ENCODE assay signal across 14 cellular contexts in the genomic region with DNA sequence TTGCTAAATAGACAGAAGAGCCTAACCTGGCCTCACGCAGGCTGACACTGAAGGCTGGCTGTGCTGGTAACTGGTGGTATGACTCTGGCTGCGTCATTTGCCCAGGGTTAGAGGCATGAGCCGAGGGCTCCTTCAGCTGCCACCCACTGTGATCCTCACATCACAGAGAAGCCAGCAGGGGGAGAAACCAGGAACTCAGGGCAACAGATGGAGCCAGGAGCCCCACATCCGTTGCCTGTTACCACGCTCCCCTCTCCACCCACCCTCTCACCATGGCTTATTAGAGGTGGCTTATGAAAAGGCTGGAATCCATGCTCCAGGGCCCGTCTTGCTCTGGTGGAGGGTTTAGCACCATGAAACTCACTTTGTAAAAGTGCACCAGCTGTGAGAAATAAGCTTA.
DNase-seq lines count a peak whose midpoint lies in the region; ATAC-seq, FAIRE-seq and TF ChIP-seq lines count a peak whose summit lies in the region.
"Had no signal": no experiment of that assay in that cellular context is flagged by ENCODE, and none has a peak within 500 bp of the region (broad histone marks: within the 10 kb centered on the region; RNA-seq: fewer than 3 reads in every experiment).

No MANE protein-coding gene starts in this region.

- H3K4me3 Mint-ChIP-seq in neural progenitor cell (no peak overlapping the region), CD14-positive monocyte (no peak overlapping the region)
- H3K4me3 Mint-ChIP-seq: T-helper 1 cell treated with Interleukin-12 subunit alpha and Interleukin-12 subunit beta and Interleukin-4 antibody, amounts not matched to agents 30 μg/mL and 1 μg/mL, for 36 hours had no signal

- no peak for TF ChIP-seq POLR2A in K562 (conservative IDR thresholded peaks at IDR 0.05)

- H3K9me3 ChIP-seq in MG63 (no peaks in the 10 kb centered on the region), K562 (replicated peaks; ENCODE audit: control insufficient read depth, insufficient read depth, low read depth, low read length) (no peaks in the 10 kb centered on the region), neural progenitor cell (ENCODE audit: low read depth) (no peaks in the 10 kb centered on the region)
- H3K9me3 ChIP-seq: transverse colon had no signal

- no peak overlapping the region for H3K27ac Mint-ChIP-seq in neural progenitor cell
- H3K27ac Mint-ChIP-seq in CD14-positive monocyte, result no peak overlapping the region
- H3K27ac Mint-ChIP-seq: T-helper 1 cell treated with Interleukin-12 subunit alpha and Interleukin-12 subunit beta and Interleukin-4 antibody, amounts not matched to agents 30 μg/mL and 1 μg/mL, for 36 hours had no signal

- H3K36me3 ChIP-seq in MG63, result no peaks in the 10 kb centered on the region
- no peaks in the 10 kb centered on the region for H3K36me3 ChIP-seq in K562 (ENCODE audit: control insufficient read depth, insufficient read depth, low read length)
- no peaks in the 10 kb centered on the region for H3K36me3 ChIP-seq in neural progenitor cell
- H3K36me3 ChIP-seq: transverse colon had no signal

- in situ Hi-C loops in K562 (cut with MboI), result no loop called here

- CTCF ChIA-PET in K562 (lab: Yijun Ruan, JAX; ENCODE audit: low intra/inter-chr PET ratio), result no interaction called here

- TF ChIP-seq EP300 in K562 (IDR thresholded peaks at IDR 0.05; ENCODE audit: low read length), result no peak

- peak; percentile 37 for DNase-seq in GM03348 (ENCODE audit: low spot score)
- DNase-seq in MG63, result peak; percentile 17
- peak; percentile 13 to 50 (median 25) for DNase-seq in K562 (ENCODE audit: extremely low read depth in 1 of 4, low spot score in 3 of 4)
- DNase-seq in neural progenitor cell (ENCODE audit: low spot score), result peak; percentile 76
- DNase-seq in COLO668 (lab: John Stamatoyannopoulos, UW; ENCODE audit: unreplicated experiment), result no peak
- DNase-seq in T1000 (lab: John Stamatoyannopoulos, UW), result no peak
- no peak for DNase-seq in CD14-positive monocyte (ENCODE audit: low spot score)
- DNase-seq in RCC 7860 (ENCODE audit: low spot score), result no peak
- DNase-seq: NCI-H1436; stimulated activated CD4-positive, alpha-beta T cell treated with anti-CD3 and anti-CD28 coated beads, Interleukin-4, amount 100 ng/mL, for 24 hours; transverse colon had no signal

- intact Hi-C loops in K562 (cut with micrococcal nuclease), result no loop called here
- intact Hi-C loops in CD14-positive monocyte (cut with micrococcal nuclease), result no loop called here

- no TSS peak for BruUV-seq in K562 (replicated peaks; lab: Mats Ljungman, UMichigan)

- H2AFZ ChIP-seq in K562 (ENCODE audit: low read depth, low read length) (no peak overlapping the region), neural progenitor cell (replicated peaks) (no peak overlapping the region)

- POLR2A ChIA-PET in K562 (lab: Yijun Ruan, JAX), result no interaction called here

- no peaks in the 10 kb centered on the region for H3K79me2 ChIP-seq in K562 (ENCODE audit: control insufficient read depth, insufficient read depth, low read length)
- no peaks in the 10 kb centered on the region for H3K79me2 ChIP-seq in neural progenitor cell (ENCODE audit: low read depth)

- H3K4me3 ChIP-seq in MG63 (no peak overlapping the region), K562 (no peak overlapping the region), neural progenitor cell (no peak overlapping the region)
- H3K4me3 ChIP-seq: transverse colon had no signal

- H3K9ac ChIP-seq in K562 (ENCODE audit: insufficient read depth in 1 of 2, low read depth in 2 of 2, low read length in 2 of 2), result no peak overlapping the region
- H3K9ac ChIP-seq in neural progenitor cell, result no peak overlapping the region

- no peak for TF ChIP-seq RAD21 in K562 (CRISPR knock-in tag; conservative IDR thresholded peaks at IDR 0.05 in 1 of 2, IDR thresholded peaks at IDR 0.05 in 1 of 2)

- H3K4me1 Mint-ChIP-seq in neural progenitor cell (peaks cover 40% of the 10 kb centered on the region), CD14-positive monocyte (no peaks in the 10 kb centered on the region)

- no peak overlapping the region for H3K4me2 ChIP-seq in K562 (ENCODE audit: insufficient read depth, low read length)
- H3K4me2 ChIP-seq in neural progenitor cell, result peak overlapping the region; percentile 43

- H3K27me3 ChIP-seq in MG63 (no peaks in the 10 kb centered on the region), K562 (ENCODE audit: control insufficient read depth in 2 of 2, insufficient read depth in 2 of 2, low read length in 2 of 2) (peaks cover 42 to 65% of the 10 kb centered on the region in 2 experiments), neural progenitor cell (no peaks in the 10 kb centered on the region)
- H3K27me3 ChIP-seq: transverse colon had no signal

- 1% methylated on average over 6 of the region's 6 CpGs for WGBS in K562 (ENCODE audit: insufficient coverage, low coverage, missing lambda C conversion rate)

- H3K36me3 Mint-ChIP-seq in neural progenitor cell, result no peaks in the 10 kb centered on the region
- no peaks in the 10 kb centered on the region for H3K36me3 Mint-ChIP-seq in CD14-positive monocyte

- H3K4me1 ChIP-seq in K562 (replicated peaks in 1 of 2; ENCODE audit: control insufficient read depth in 2 of 2, insufficient read depth in 2 of 2, low read length in 2 of 2) (no peaks in the 10 kb centered on the region), neural progenitor cell (peaks cover 21% of the 10 kb centered on the region)

- H3K27ac ChIP-seq in K562 (ENCODE audit: extremely low read depth, low read depth, low read length) (no peak overlapping the region), neural progenitor cell (no peak overlapping the region)
- H3K27ac ChIP-seq: epithelial cell of prostate had no signal

- H3F3A ChIP-seq in neural progenitor cell (ENCODE audit: low read depth), result peaks cover 18% of the 10 kb centered on the region

- no peaks in the 10 kb centered on the region; the same call in 1 of the 2 replicates for H4K20me1 ChIP-seq in K562 (replicated peaks; ENCODE audit: control insufficient read depth, insufficient read depth, low read length)
- no peaks in the 10 kb centered on the region for H4K20me1 ChIP-seq in neural progenitor cell (ENCODE audit: low read depth)

- peak; percentile 69 for ATAC-seq in K562

- H3K27me3 Mint-ChIP-seq in neural progenitor cell (ENCODE audit: insufficient read depth, low read depth) (peaks cover 6% of the 10 kb centered on the region), CD14-positive monocyte (ENCODE audit: low read depth in 3 of 3) (peaks cover 9 to 15% (median 13%) of the 10 kb centered on the region in 3 donors)

- TF ChIP-seq CTCF in K562 (IDR thresholded peaks at IDR 0.05 in 2 of 3, conservative IDR thresholded peaks at IDR 0.05 in 1 of 3; ENCODE audit: insufficient read depth in 2 of 3, low read depth in 1 of 3, low read length in 3 of 3), result peak; percentile 23 to 33 (median 27); a peak in 2 of 6 replicates
- TF ChIP-seq CTCF in neural progenitor cell (IDR thresholded peaks at IDR 0.05), result peak; percentile 37
- TF ChIP-seq CTCF in CD14-positive monocyte (IDR thresholded peaks at IDR 0.05), result no peak

- H3K9me3 Mint-ChIP-seq in neural progenitor cell (no peaks in the 10 kb centered on the region), CD14-positive monocyte (no peaks in the 10 kb centered on the region)
- H3K9me3 Mint-ChIP-seq: T-helper 1 cell treated with Interleukin-12 subunit alpha and Interleukin-12 subunit beta and Interleukin-4 antibody, amounts not matched to agents 30 μg/mL and 1 μg/mL, for 36 hours had no signal

- H3K9me1 ChIP-seq in K562 (ENCODE audit: control insufficient read depth, insufficient read depth, low read length), result no peaks in the 10 kb centered on the region

- no peak for FAIRE-seq in K562 (lab: Jason Lieb, UNC)
- no peak for FAIRE-seq in RCC 7860 (lab: Jason Lieb, UNC)
- FAIRE-seq: GM12892 had no signal

TF ChIP-seq in K562, 482 proteins besides CTCF, POLR2A, EP300 and RAD21 (continues in another document):
- TF ChIP-seq ZEB2 (IDR thresholded peaks at IDR 0.05) (no peak), ZNF224 (CRISPR knock-in tag; IDR thresholded peaks at IDR 0.05) (no peak), ZNF12 (CRISPR knock-in tag; IDR thresholded peaks at IDR 0.05) (no peak), POLR2AphosphoS2 (IDR thresholded peaks at IDR 0.05; ENCODE audit: low read length) (no peak), TAF7 (tag; IDR thresholded peaks at IDR 0.05) (no peak), RCOR1 (IDR thresholded peaks at IDR 0.05; ENCODE audit: borderline replicate concordance in 1 of 2, low read depth in 2 of 2, low read length in 2 of 2) (no peak), RHOXF2B (CRISPR knock-in tag; conservative IDR thresholded peaks at IDR 0.05) (no peak), ZNF311 (CRISPR knock-in tag; IDR thresholded peaks at IDR 0.05) (no peak), DACH1 (IDR thresholded peaks at IDR 0.05; ENCODE audit: partially characterized antibody) (no peak), MEF2D (tag; conservative IDR thresholded peaks at IDR 0.05; ENCODE audit: low read depth) (no peak)

Comparison
In these comparisons a context has a peak if more than half of its experiments do, and no peak if none do; other contexts are left out.
1. DNase-seq: peak in GM03348 (single experiment), MG63 (single experiment), K562 (4 of 4) and neural progenitor cell (single experiment); none in COLO668 (single experiment), T1000 (single experiment), CD14-positive monocyte (single experiment) and RCC 7860 (single experiment).